In genomic region chr12:19953734-19954133, GRCh38 we compare ENCODE assay signal across 28 cellular contexts.
"Had no signal": no experiment of that assay in that cellular context is flagged by ENCODE, and none has a peak within 500 bp of the region (broad histone marks: within the 10 kb centered on the region; RNA-seq: fewer than 3 reads in every experiment).

No MANE protein-coding gene starts in this region.

- H3K9me3 ChIP-seq: ascending aorta, body of pancreas, breast epithelium, SJCRH30 had no signal

- H3K36me3 ChIP-seq: ascending aorta, breast epithelium, SJCRH30, WERI-Rb-1 had no signal

- H3K27ac ChIP-seq: ascending aorta, body of pancreas, breast epithelium, PC-9, RWPE1, SJCRH30, SK-N-MC, WERI-Rb-1 had no signal

- H3K4me3 ChIP-seq: ascending aorta, body of pancreas, breast epithelium, K562, PC-9, SJCRH30, SK-N-MC had no signal

- H3K27me3 ChIP-seq: ascending aorta, body of pancreas, breast epithelium, SJCRH30 had no signal

- DNase-seq: activated CD4-positive, alpha-beta memory T cell treated with anti-CD3 and anti-CD28 coated beads, Interleukin-2, amount 10 ng/mL, durations not matched to agents 7 days and 5 days; activated CD4-positive, alpha-beta T cell treated with anti-CD3 and anti-CD28 coated beads for 1 hour; activated CD4-positive, alpha-beta T cell treated with anti-CD3 and anti-CD28 coated beads for 48 hours; activated CD4-positive, CD25-positive, alpha-beta regulatory T cell; activated gamma-delta T cell; activated naive CD4-positive, alpha-beta T cell treated with Interleukin-2 at 50 U/mL for 16 hours; activated naive CD8-positive, alpha-beta T cell treated with anti-CD3 and anti-CD28 coated beads, Interleukin-2, amount 10 ng/mL, durations not matched to agents 7 days and 5 days; activated T-cell treated with anti-CD3 and anti-CD28 coated beads, Interleukin-2, amount 50 U/mL, for 24 hours; amygdala; body of pancreas; central memory CD4-positive, alpha-beta T cell; NCI-H1105; NCI-H1417 treated with DMSO at 0.1 percent for 48 hours; NCI-H1694; NCI-H1930; NCI-H2081 treated with DMSO at 0.1 percent for 48 hours; NCI-H226; NCI-H524 treated with DMSO at 0.1 percent for 48 hours; PC-9; SHP77; SJCRH30; T1000; WERI-Rb-1 had no signal

- ATAC-seq: body of pancreas, K562 had no signal

- H3K4me1 ChIP-seq: ascending aorta, breast epithelium had no signal
